ENCODE assay signal across 15 cellular contexts in genomic region chr7:157709531-157710251, GRCh38.
"Had no signal": no experiment of that assay in that cellular context is flagged by ENCODE, and none has a peak within 500 bp of the region (broad histone marks: within the 10 kb centered on the region; RNA-seq: fewer than 3 reads in every experiment).

No MANE protein-coding gene starts in this region.

- H3K4me3 ChIP-seq: ascending aorta, breast epithelium, gastroesophageal sphincter, SK-N-MC, tibial artery had no signal

- H3K4me1 Mint-ChIP-seq: activated CD4-positive, alpha-beta memory T cell treated with anti-CD3 and anti-CD28 coated beads, Interleukin-2, amount 10 ng/mL, durations not matched to agents 7 days and 5 days; activated CD4-positive, alpha-beta T cell treated with anti-CD3 and anti-CD28 coated beads for 36 hours; activated naive CD8-positive, alpha-beta T cell treated with anti-CD3 and anti-CD28 coated beads, Interleukin-2, amount 50 U/mL, for 24 hours had no signal

- H3K4me3 Mint-ChIP-seq: activated CD4-positive, alpha-beta memory T cell treated with anti-CD3 and anti-CD28 coated beads, Interleukin-2, amount 10 ng/mL, durations not matched to agents 7 days and 5 days; activated CD4-positive, alpha-beta T cell treated with anti-CD3 and anti-CD28 coated beads for 36 hours; activated naive CD8-positive, alpha-beta T cell treated with anti-CD3 and anti-CD28 coated beads, Interleukin-2, amount 50 U/mL, for 24 hours had no signal

- DNase-seq: activated CD4-positive, alpha-beta memory T cell treated with anti-CD3 and anti-CD28 coated beads, Interleukin-2, amount 10 ng/mL, durations not matched to agents 7 days and 5 days; activated CD4-positive, alpha-beta T cell treated with anti-CD3 and anti-CD28 coated beads for 36 hours; activated naive CD4-positive, alpha-beta T cell; activated naive CD8-positive, alpha-beta T cell treated with anti-CD3 and anti-CD28 coated beads, Interleukin-2, amount 50 U/mL, for 24 hours; erythroblast; mammary epithelial cell; stimulated activated CD4-positive, alpha-beta T cell treated with anti-CD3 and anti-CD28 coated beads, Interleukin-15, amount 100 ng/mL, for 24 hours; stimulated activated CD4-positive, alpha-beta T cell treated with anti-CD3 and anti-CD28 coated beads, Interleukin-4, amount 100 ng/mL, for 1 hour; stimulated activated naive CD4-positive, alpha-beta T cell had no signal

- ATAC-seq: activated CD4-positive, alpha-beta T cell treated with anti-CD3 and anti-CD28 coated beads for 36 hours; activated naive CD8-positive, alpha-beta T cell treated with anti-CD3 and anti-CD28 coated beads, Interleukin-2, amount 50 U/mL, for 24 hours; gastroesophageal sphincter had no signal

- H3K27ac Mint-ChIP-seq: activated CD4-positive, alpha-beta memory T cell treated with anti-CD3 and anti-CD28 coated beads, Interleukin-2, amount 10 ng/mL, durations not matched to agents 7 days and 5 days; activated CD4-positive, alpha-beta T cell treated with anti-CD3 and anti-CD28 coated beads for 36 hours; activated naive CD8-positive, alpha-beta T cell treated with anti-CD3 and anti-CD28 coated beads, Interleukin-2, amount 50 U/mL, for 24 hours had no signal

- H2AFZ ChIP-seq: parathyroid adenoma had no signal

- H3K4me1 ChIP-seq: ascending aorta, breast epithelium, gastroesophageal sphincter, parathyroid adenoma, tibial artery had no signal

- H3K27ac ChIP-seq: ascending aorta, breast epithelium, gastroesophageal sphincter, parathyroid adenoma, SK-N-MC, tibial artery had no signal

- H3K9me3 Mint-ChIP-seq: activated CD4-positive, alpha-beta memory T cell treated with anti-CD3 and anti-CD28 coated beads, Interleukin-2, amount 10 ng/mL, durations not matched to agents 7 days and 5 days; activated naive CD8-positive, alpha-beta T cell treated with anti-CD3 and anti-CD28 coated beads, Interleukin-2, amount 50 U/mL, for 24 hours had no signal

- H3K9ac ChIP-seq: parathyroid adenoma had no signal

- H3K9me3 ChIP-seq: ascending aorta, breast epithelium, tibial artery had no signal

- H3K36me3 ChIP-seq: ascending aorta, breast epithelium, gastroesophageal sphincter, tibial artery had no signal

- H3K27me3 ChIP-seq: ascending aorta had no signal
